Comparison of ENCODE assay signal across 14 cellular contexts in genomic region chr3:15756505-15756904, GRCh38.
"Had no signal": no experiment of that assay in that cellular context is flagged by ENCODE, and none has a peak within 500 bp of the region (broad histone marks: within the 10 kb centered on the region; RNA-seq: fewer than 3 reads in every experiment).

No MANE protein-coding gene starts in this region.

- H3K4me3 ChIP-seq: pancreas had no signal

- H3K9me3 ChIP-seq: pancreas had no signal

- H3K4me3 Mint-ChIP-seq: activated naive CD8-positive, alpha-beta T cell treated with anti-CD3 and anti-CD28 coated beads, Interleukin-2, amount 10 ng/mL, durations not matched to agents 7 days and 5 days; brain; immature natural killer cell; neural crest cell had no signal

- ATAC-seq: pancreas, sciatic nerve had no signal

- H3K27me3 ChIP-seq: pancreas had no signal

- DNase-seq: activated CD4-positive, CD25-positive, alpha-beta regulatory T cell treated with anti-CD3 and anti-CD28 coated beads, Interleukin-2, amount 50 U/mL, for 72 hours; activated naive CD4-positive, alpha-beta T cell; activated naive CD8-positive, alpha-beta T cell treated with anti-CD3 and anti-CD28 coated beads, Interleukin-2, amount 10 ng/mL, durations not matched to agents 7 days and 5 days; central memory CD4-positive, alpha-beta T cell; cortex of kidney; effector CD8-positive, alpha-beta T cell; immature natural killer cell; pancreas; SW 1271; T-helper 9 cell had no signal

- FAIRE-seq: frontal cortex, pancreas had no signal

- H3K27ac ChIP-seq: pancreas had no signal

- H3K27me3 Mint-ChIP-seq: activated naive CD8-positive, alpha-beta T cell treated with anti-CD3 and anti-CD28 coated beads, Interleukin-2, amount 10 ng/mL, durations not matched to agents 7 days and 5 days; brain had no signal

- H3K9me3 Mint-ChIP-seq: activated naive CD8-positive, alpha-beta T cell treated with anti-CD3 and anti-CD28 coated beads, Interleukin-2, amount 10 ng/mL, durations not matched to agents 7 days and 5 days; brain; immature natural killer cell; neural crest cell had no signal

- H3K36me3 ChIP-seq: pancreas had no signal
